In genomic region chr7:116876664-116877442, GRCh38 we compare ENCODE assay signal across 14 cellular contexts. TPM values are rescaled to one million over a fixed set of nuclear protein-coding genes. Genes with fewer than 3 reads are reported as not detected.
DNase-seq lines count a peak whose midpoint lies in the region; ATAC-seq, FAIRE-seq and TF ChIP-seq lines count a peak whose summit lies in the region.
"Had no signal": no experiment of that assay in that cellular context is flagged by ENCODE, and none has a peak within 500 bp of the region (broad histone marks: within the 10 kb centered on the region; RNA-seq: fewer than 3 reads in every experiment).

No MANE protein-coding gene starts in this region.

- H3K4me3 ChIP-seq in IMR-90 (ENCODE audit: insufficient read depth, low read depth, low read length) (no peak overlapping the region), kidney (ENCODE audit: low read length in 2 of 2) (no peak overlapping the region), gastrocnemius medialis (no peak overlapping the region)
- H3K4me3 ChIP-seq: SJCRH30 had no signal

- TF ChIP-seq POLR2A in IMR-90 (IDR thresholded peaks at IDR 0.05; ENCODE audit: low read depth, low read length) (no peak), gastrocnemius medialis (IDR thresholded peaks at IDR 0.05) (peak in 1 of 2 donors; percentile 20)

- H2BK120ac ChIP-seq in IMR-90 (ENCODE audit: low read depth, low read length): no peak overlapping the region

- BruUV-seq in IMR-90 (replicated peaks; lab: Mats Ljungman, UMichigan): no TSS peak

- in situ Hi-C loops in IMR-90 (cut with MboI; ENCODE audit: low sequenced_read_pairs) (no loop called here), gastrocnemius medialis (cut with MboI; ENCODE audit: low sequenced_read_pairs in 4 of 4) (no loop called here)

- intact Hi-C loops in IMR-90 (cut with micrococcal nuclease): no loop called here
- intact Hi-C loops in kidney (cut with DNase I): no loop called here
- intact Hi-C loops in gastrocnemius medialis (cut with DNase I; ENCODE audit: low total_unique reads): no loop called here

- H4K91ac ChIP-seq in IMR-90 (ENCODE audit: insufficient read depth, low read depth, low read length): no peak overlapping the region

- H3K4ac ChIP-seq in IMR-90 (ENCODE audit: low read depth, low read length): no peak overlapping the region

- H2AK9ac ChIP-seq in IMR-90 (replicated peaks; ENCODE audit: low read depth, low read length, poor library complexity): no peak overlapping the region

- H3K9ac ChIP-seq in IMR-90 (ENCODE audit: low read depth, low read length) (no peak overlapping the region), kidney (ENCODE audit: low read length in 2 of 2) (no peak overlapping the region)

- no peak for TF ChIP-seq RAD21 in IMR-90 (IDR thresholded peaks at IDR 0.05; ENCODE audit: low read length)

- H3K36me3 ChIP-seq in IMR-90 (ENCODE audit: control insufficient read depth, insufficient read depth, low read length) (peaks cover 6% of the 10 kb centered on the region), kidney (ENCODE audit: control insufficient read depth in 1 of 2, insufficient read depth in 2 of 2, low read length in 2 of 2) (peaks cover 2 to 5% of the 10 kb centered on the region in 2 donors), gastrocnemius medialis (no peaks in the 10 kb centered on the region)

- no peak overlapping the region for H2BK20ac ChIP-seq in IMR-90 (ENCODE audit: low read depth, low read length)

- H3K9me3 Mint-ChIP-seq in T-cell: no peaks in the 10 kb centered on the region
- H3K9me3 Mint-ChIP-seq: activated B cell treated with CpG ODN at 0.5 μM for 24 hours, natural killer cell had no signal

- no peak for FAIRE-seq in kidney (lab: Jason Lieb, UNC)

- no peaks in the 10 kb centered on the region for H3K9me3 ChIP-seq in IMR-90 (ENCODE audit: control insufficient read depth, insufficient read depth, low read length)
- H3K9me3 ChIP-seq in kidney (ENCODE audit: control insufficient read depth in 1 of 2, low read length in 2 of 2): no peaks in the 10 kb centered on the region
- H3K9me3 ChIP-seq in gastrocnemius medialis: no peaks in the 10 kb centered on the region
- H3K9me3 ChIP-seq: SJCRH30 had no signal

- H3K23ac ChIP-seq in IMR-90 (ENCODE audit: low read depth, low read length): no peak overlapping the region

- peaks cover 36 to 54% (median 50%) of the 10 kb centered on the region in 3 donors for H3K4me1 Mint-ChIP-seq in T-cell

- no peak overlapping the region for H4K8ac ChIP-seq in IMR-90 (ENCODE audit: low read depth in 2 of 2, low read length in 2 of 2)

- TF ChIP-seq CTCF in IMR-90 (conservative IDR thresholded peaks at IDR 0.05; ENCODE audit: low read depth, low read length) (no peak), kidney (IDR thresholded peaks at IDR 0.05; ENCODE audit: borderline replicate concordance, extremely low read depth, insufficient read depth) (no peak), gastrocnemius medialis (IDR thresholded peaks at IDR 0.05 in 4 of 5, conservative IDR thresholded peaks at IDR 0.05 in 1 of 5) (no peak)

- peaks cover 84% of the 10 kb centered on the region for H4K20me1 ChIP-seq in IMR-90 (ENCODE audit: insufficient read depth, low read length)

- peaks cover 13% of the 10 kb centered on the region for H3K9me1 ChIP-seq in IMR-90 (ENCODE audit: insufficient read depth, low read length)

- H3K27ac ChIP-seq in IMR-90 (ENCODE audit: insufficient read depth, low read length) (no peak overlapping the region), kidney (ENCODE audit: low read depth in 2 of 2, low read length in 2 of 2) (peak overlapping the region; percentile 17 to 33), gastrocnemius medialis (peak overlapping the region; percentile 38 to 79 (median 69))
- H3K27ac ChIP-seq: SJCRH30 had no signal

- H2BK15ac ChIP-seq in IMR-90 (ENCODE audit: low read depth, low read length): no peak overlapping the region

- no peak overlapping the region for H3K4me3 Mint-ChIP-seq in T-cell
- H3K4me3 Mint-ChIP-seq: activated B cell treated with CpG ODN at 0.5 μM for 24 hours, natural killer cell had no signal

- no peak overlapping the region; the same call in 1 of the 2 replicates for H3K4me2 ChIP-seq in IMR-90 (ENCODE audit: low read depth, low read length)

- DNase-seq in IMR-90 (peak; percentile 38), dermis blood vessel endothelial cell (peak; percentile 97), kidney (no peak), gastrocnemius medialis (peak in 1 of 2 donors; percentile 7), T-cell (no peak), ureter (ENCODE audit: low spot score) (no peak), NCI-H82 treated with DMSO at 0.1 percent for 48 hours (lab: John Stamatoyannopoulos, UW; ENCODE audit: unreplicated experiment) (no peak), SHP77 (lab: John Stamatoyannopoulos, UW) (no peak)
- DNase-seq: activated B cell treated with CpG ODN at 0.5 μM for 24 hours, activated T-cell treated with anti-CD3 and anti-CD28 coated beads for 4 hours, natural killer cell, NCI-H1105, NCI-H510A treated with DMSO at 0.1 percent for 48 hours, SJCRH30 had no signal

- 83% methylated on average over 2 of the region's 8 CpGs; no CpG with 5 or more reads in 1 of the 2 experiments for WGBS in IMR-90 (ENCODE audit: extremely low coverage in 2 of 2, insufficient read length in 1 of 2), 2 experiments

- no peak overlapping the region for H4K5ac ChIP-seq in IMR-90 (ENCODE audit: low read depth, low read length)

- ATAC-seq in IMR-90 (ENCODE audit: low read depth) (peak; percentile 47), gastrocnemius medialis (peak; percentile 78 to 84), T-cell (replicated peaks in 1 of 4) (no peak)
- ATAC-seq: natural killer cell had no signal

- CTCF ChIA-PET in IMR-90 (lab: Yijun Ruan, JAX): interaction anchor here (0.6 kb wide), 1 partner anchor 36 kb away, joined by 3 read pairs; no protein-coding TSS in a partner anchor
- CTCF ChIA-PET in T-cell (lab: Charles Lee): no interaction called here

- H3K18ac ChIP-seq in IMR-90 (ENCODE audit: low read depth, low read length): no peak overlapping the region

- no peak overlapping the region for H2AFZ ChIP-seq in IMR-90 (replicated peaks; ENCODE audit: low read length, poor library complexity)

- POLR2A ChIA-PET in IMR-90 (lab: Charles Lee; ENCODE audit: unreplicated experiment): no interaction called here
- POLR2A ChIA-PET in T-cell (lab: Charles Lee): no interaction called here

- H3K4me1 ChIP-seq in IMR-90 (ENCODE audit: control insufficient read depth, insufficient read depth, low read length) (peaks cover 4% of the 10 kb centered on the region), kidney (ENCODE audit: control insufficient read depth in 1 of 2, insufficient read depth in 1 of 2, low read depth in 1 of 2, low read length in 2 of 2) (peaks cover 18 to 22% of the 10 kb centered on the region in 2 donors), gastrocnemius medialis (peaks cover 47 to 65% of the 10 kb centered on the region in 2 donors)
- H3K4me1 ChIP-seq: SJCRH30 had no signal

- H3K79me1 ChIP-seq in IMR-90 (ENCODE audit: low read depth in 1 of 2, low read length in 2 of 2): peaks cover 4 to 72% of the 10 kb centered on the region in 2 experiments; a peak in 3 of 4 replicates

- dilution Hi-C loops in IMR-90 (cut with HindIII; ENCODE audit: low sequenced_read_pairs, unreplicated experiment): no loop called here

- H3K27ac Mint-ChIP-seq in T-cell: no peak overlapping the region
- H3K27ac Mint-ChIP-seq: activated B cell treated with CpG ODN at 0.5 μM for 24 hours, natural killer cell had no signal

- H3K36me3 Mint-ChIP-seq in T-cell: peaks cover 10% of the 10 kb centered on the region
- H3K36me3 Mint-ChIP-seq: natural killer cell had no signal

- H2BK5ac ChIP-seq in IMR-90 (ENCODE audit: low read depth, low read length, poor library complexity, severe bottlenecking): no peak overlapping the region

- H3K14ac ChIP-seq in IMR-90 (replicated peaks; ENCODE audit: low read depth, low read length): no peak overlapping the region

- H3K27me3 Mint-ChIP-seq in T-cell: no peaks in the 10 kb centered on the region
- H3K27me3 Mint-ChIP-seq: activated B cell treated with CpG ODN at 0.5 μM for 24 hours had no signal

- no peak overlapping the region for H2AK5ac ChIP-seq in IMR-90 (ENCODE audit: low read depth, low read length)

- H3K27me3 ChIP-seq in IMR-90 (ENCODE audit: control insufficient read depth, insufficient read depth, low read length) (no peaks in the 10 kb centered on the region), gastrocnemius medialis (no peaks in the 10 kb centered on the region)
- H3K27me3 ChIP-seq: SJCRH30 had no signal

- no peak overlapping the region for H3K56ac ChIP-seq in IMR-90 (ENCODE audit: extremely low read depth, insufficient read depth, low read length)

TF ChIP-seq in IMR-90, 13 proteins besides CTCF, POLR2A, EP300 and RAD21 (continues in another document):
- no peak for TF ChIP-seq FOS (IDR thresholded peaks at IDR 0.05; ENCODE audit: low read depth, low read length)
- TF ChIP-seq NFE2L2 (IDR thresholded peaks at IDR 0.05; ENCODE audit: low read depth, low read length): no peak
- no peak for TF ChIP-seq MXI1 (IDR thresholded peaks at IDR 0.05; ENCODE audit: borderline replicate concordance, low read depth, low read length)
- no peak for TF ChIP-seq CHD1 (IDR thresholded peaks at IDR 0.05; ENCODE audit: low read depth, low read length)
- TF ChIP-seq CEBPB (IDR thresholded peaks at IDR 0.05; ENCODE audit: low read depth, low read length): no peak
- TF ChIP-seq BHLHE40 (IDR thresholded peaks at IDR 0.05; ENCODE audit: low read depth, low read length): no peak
- no peak for TF ChIP-seq SMC3 (IDR thresholded peaks at IDR 0.05; ENCODE audit: low read depth, low read length)
- no peak for TF ChIP-seq RCOR1 (IDR thresholded peaks at IDR 0.05; ENCODE audit: insufficient replicate concordance, low read length)
- TF ChIP-seq RFX5 (IDR thresholded peaks at IDR 0.05; ENCODE audit: low read depth, low read length): no peak
- TF ChIP-seq, protein P1, sequence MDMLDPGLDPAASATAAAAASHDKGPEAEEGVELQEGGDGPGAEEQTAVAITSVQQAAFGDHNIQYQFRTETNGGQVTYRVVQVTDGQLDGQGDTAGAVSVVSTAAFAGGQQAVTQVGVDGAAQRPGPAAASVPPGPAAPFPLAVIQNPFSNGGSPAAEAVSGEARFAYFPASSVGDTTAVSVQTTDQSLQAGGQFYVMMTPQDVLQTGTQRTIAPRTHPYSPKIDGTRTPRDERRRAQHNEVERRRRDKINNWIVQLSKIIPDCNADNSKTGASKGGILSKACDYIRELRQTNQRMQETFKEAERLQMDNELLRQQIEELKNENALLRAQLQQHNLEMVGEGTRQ (IDR thresholded peaks at IDR 0.05; ENCODE audit: low read depth, low read length): no peak

RNA-seq across cellular contexts. Expression of gene CAPZA2, which starts 14.5 kb away (rescaled TPM):
- total RNA-seq in IMR-90 (2012; rRNA removed) (133 and 229 TPM in 2 replicates), dermis blood vessel endothelial cell (393 and 583 TPM in 2 replicates), kidney (295 TPM), gastrocnemius medialis (100 to 1,000 TPM; 110 to 158 (median 137) TPM), T-cell (100 to 1,000 TPM in 2 of 5 donors, 10 to 100 TPM in 3; 93.3 to 111 (median 95.6) TPM), ureter (208 TPM)
- polyA plus RNA-seq in IMR-90 (2012; rRNA removed) (50.7 and 66.6 TPM in 2 replicates), kidney (ENCODE audit: insufficient read depth, low read depth, low replicate concordance) (130 TPM)
- 5.7 and 9.2 TPM in 2 replicates for polyA plus RNA-seq in IMR-90 (2012; cell fraction: cytosol; rRNA removed)
- polyA plus RNA-seq in IMR-90 (2012; cell fraction: nucleus; rRNA removed; ENCODE audit: low replicate concordance): 1.9 and 22.8 TPM in 2 replicates

Comparison
In these comparisons a context has a peak if more than half of its experiments do, and no peak if none do; other contexts are left out.
1. ATAC-seq: peak in IMR-90 (single experiment) and gastrocnemius medialis (2 of 2); none in T-cell (0 of 4).
2. DNase-seq: peak in IMR-90 (single experiment) and dermis blood vessel endothelial cell (single experiment); none in kidney (single experiment), T-cell (0 of 34), ureter (single experiment), NCI-H82 treated with DMSO at 0.1 percent for 48 hours (single experiment) and SHP77 (0 of 2).